ENCODE assay signal across 9 cellular contexts in genomic region chr2:65666156-65666725, GRCh38.
DNase-seq lines count a peak whose midpoint lies in the region; ATAC-seq and TF ChIP-seq lines count a peak whose summit lies in the region.
"Had no signal": no experiment of that assay in that cellular context is flagged by ENCODE, and none has a peak within 500 bp of the region (broad histone marks: within the 10 kb centered on the region; RNA-seq: fewer than 3 reads in every experiment).

No MANE protein-coding gene starts in this region.

- no peak for TF ChIP-seq EP300 in tibial nerve (IDR thresholded peaks at IDR 0.05)

- H3K9me3 ChIP-seq in tibial nerve (peaks cover 0 to 34% (median 4%) of the 10 kb centered on the region in 4 donors), colonic mucosa (no peaks in the 10 kb centered on the region)

- intact Hi-C loops in colonic mucosa (cut with DNase I): no loop called here

- no peak for TF ChIP-seq CTCF in GM06990 (IDR thresholded peaks at IDR 0.05; ENCODE audit: insufficient read depth, low read length, poor library complexity, severe bottlenecking)
- no peak for TF ChIP-seq CTCF in brain microvascular endothelial cell (IDR thresholded peaks at IDR 0.05; ENCODE audit: low read depth, low read length, missing control alignments)
- no peak for TF ChIP-seq CTCF in tibial nerve (IDR thresholded peaks at IDR 0.05)
- TF ChIP-seq CTCF in colonic mucosa (IDR thresholded peaks at IDR 0.05): no peak

- TF ChIP-seq POLR2A in tibial nerve (IDR thresholded peaks at IDR 0.05): no peak

- H3K9ac ChIP-seq in colonic mucosa (ENCODE audit: low read depth in 2 of 2, low read length in 2 of 2): no peak overlapping the region
- H3K9ac ChIP-seq: parathyroid adenoma had no signal

- H3K4me3 ChIP-seq in GM06990 (replicated peaks; ENCODE audit: low read depth, low read length) (no peak overlapping the region), brain microvascular endothelial cell (ENCODE audit: low read depth, low read length) (no peak overlapping the region), tibial nerve (no peak overlapping the region), colonic mucosa (no peak overlapping the region)

- in situ Hi-C loops in brain microvascular endothelial cell (cut with HindIII; ENCODE audit: low pct_ligation_motif_present, low sequenced_read_pairs): no loop called here

- WGBS in tibial nerve, 2 donors: 90 to 99% methylated on average over 6 of the region's 6 CpGs

- DNase-seq in GM06990 (ENCODE audit: extremely low read depth, insufficient read length): peak; percentile 49
- DNase-seq in brain microvascular endothelial cell: peak; percentile 69
- no peak for DNase-seq in middle frontal gyrus (ENCODE audit: extremely low spot score, low spot score)
- DNase-seq in tibial nerve (ENCODE audit: low spot score in 2 of 2): no peak
- no peak for DNase-seq in colonic mucosa
- DNase-seq in activated naive CD4-positive, alpha-beta T cell treated with anti-CD3 and anti-CD28 coated beads, Interleukin-2, amount 50 U/mL, for 16 hours: no peak

- H3K27ac ChIP-seq in brain microvascular endothelial cell (no peak overlapping the region), tibial nerve (no peak overlapping the region), colonic mucosa (no peak overlapping the region)
- H3K27ac ChIP-seq: parathyroid adenoma had no signal

- no peaks in the 10 kb centered on the region for H3K27me3 ChIP-seq in GM06990 (replicated peaks; ENCODE audit: control insufficient read depth, insufficient read depth, low read length)
- H3K27me3 ChIP-seq in brain microvascular endothelial cell (replicated peaks): no peaks in the 10 kb centered on the region
- H3K27me3 ChIP-seq in tibial nerve: no peaks in the 10 kb centered on the region
- H3K27me3 ChIP-seq in colonic mucosa: no peaks in the 10 kb centered on the region

- H3K36me3 ChIP-seq in GM06990 (ENCODE audit: control insufficient read depth, insufficient read depth, low read length) (no peaks in the 10 kb centered on the region), brain microvascular endothelial cell (replicated peaks) (no peaks in the 10 kb centered on the region), tibial nerve (no peaks in the 10 kb centered on the region), colonic mucosa (no peaks in the 10 kb centered on the region)

- H3K4me1 ChIP-seq in tibial nerve: no peaks in the 10 kb centered on the region
- H3K4me1 ChIP-seq in colonic mucosa: peaks cover 8% of the 10 kb centered on the region
- H3K4me1 ChIP-seq: parathyroid adenoma had no signal

- ATAC-seq in GM21360 (IDR thresholded peaks at IDR 0.05; ENCODE audit: unreplicated experiment) (peak; percentile 100), HG03432 (IDR thresholded peaks at IDR 0.05; ENCODE audit: unreplicated experiment) (peak; percentile 99)

Comparison
In these comparisons a context has a peak if more than half of its experiments do, and no peak if none do; other contexts are left out.
1. DNase-seq: peak in GM06990 (single experiment) and brain microvascular endothelial cell (single experiment); none in middle frontal gyrus (single experiment), tibial nerve (0 of 2), colonic mucosa (single experiment) and activated naive CD4-positive, alpha-beta T cell treated with anti-CD3 and anti-CD28 coated beads, Interleukin-2, amount 50 U/mL, for 16 hours (single experiment).